Comparison of ENCODE assay signal across 34 cellular contexts in the genomic region with DNA sequence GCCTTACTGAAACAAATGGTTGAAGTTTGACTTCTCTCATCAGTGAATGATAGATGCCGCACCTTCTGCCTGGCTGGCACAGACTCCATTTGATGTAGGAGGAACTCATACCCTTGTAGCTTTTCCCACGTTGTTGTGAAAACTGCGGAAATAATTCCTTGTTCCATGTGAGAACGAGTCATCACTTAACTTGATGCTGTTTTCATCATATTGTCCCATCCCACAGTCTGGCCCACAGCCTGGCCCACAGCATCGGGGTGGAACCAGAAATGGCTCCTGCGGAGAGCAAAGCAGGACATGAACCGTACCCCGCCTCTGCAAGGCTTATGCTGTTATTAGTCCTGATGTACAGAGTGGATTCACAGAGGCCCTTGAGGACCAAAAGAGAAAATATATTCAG.
DNase-seq lines count a peak whose midpoint lies in the region; ATAC-seq, FAIRE-seq and TF ChIP-seq lines count a peak whose summit lies in the region.
"Had no signal": no experiment of that assay in that cellular context is flagged by ENCODE, and none has a peak within 500 bp of the region (broad histone marks: within the 10 kb centered on the region; RNA-seq: fewer than 3 reads in every experiment).

No MANE protein-coding gene starts in this region.

- H3K9me3 Mint-ChIP-seq in astrocyte (ENCODE audit: unreplicated experiment), result peaks cover 4% of the 10 kb centered on the region
- H3K9me3 Mint-ChIP-seq in activated CD8-positive, alpha-beta memory T cell treated with anti-CD3 and anti-CD28 coated beads, Interleukin-2, amount 10 ng/mL, durations not matched to agents 7 days and 5 days (ENCODE audit: low read depth), result no peaks in the 10 kb centered on the region
- H3K9me3 Mint-ChIP-seq: activated T-helper 2 cell treated with anti-CD3 and anti-CD28 coated beads, Interferon-gamma antibody, Interleukin-2, Interleukin-4, amounts not matched to agents 10 μg/mL and 5 μg/mL and 100 μg/mL, durations not matched to agents 14 hours and 24 hours and 36 hours; effector memory CD8-positive, alpha-beta T cell; mesothelial cell of epicardium; T-helper 2 cell treated with Interferon-gamma antibody and Interleukin-4, amounts not matched to agents 5 μg/mL and 100 μg/mL, for 36 hours had no signal

- peak; percentile 12 for DNase-seq in astrocyte (ENCODE audit: low read depth)
- peak; percentile 92 for DNase-seq in esophagus muscularis mucosa (ENCODE audit: extremely low spot score)
- DNase-seq in myocyte (ENCODE audit: low read depth), result peak; percentile 46
- no peak for DNase-seq in vagina (ENCODE audit: extremely low spot score in 2 of 2)
- DNase-seq in foreskin keratinocyte, result no peak
- no peak for DNase-seq in activated CD8-positive, alpha-beta memory T cell treated with anti-CD3 and anti-CD28 coated beads, Interleukin-2, amount 10 ng/mL, durations not matched to agents 7 days and 5 days
- no peak for DNase-seq in NCI-H2029 treated with DMSO at 0.1 percent for 48 hours (lab: John Stamatoyannopoulos, UW)
- DNase-seq: activated CD4-positive, CD25-positive, alpha-beta regulatory T cell treated with anti-CD3 and anti-CD28 coated beads, Interleukin-2, amount 50 U/mL, for 72 hours; activated naive CD4-positive, alpha-beta T cell treated with anti-CD3 and anti-CD28 coated beads, Interleukin-2, amount 50 U/mL, for 16 hours; activated T-cell treated with anti-CD3 and anti-CD28 coated beads for 4 hours; amniotic stem cell; DND-41; effector memory CD8-positive, alpha-beta T cell; GF-D8; Karpas-422; left ventricle myocardium inferior; naive thymus-derived CD4-positive, alpha-beta T cell; NCI-H1417 treated with DMSO at 0.1 percent for 48 hours; NCI-H2081 treated with DMSO at 0.1 percent for 48 hours; NCI-H345; posterior cingulate gyrus; Right ventricle myocardium superior; sigmoid colon; stimulated activated CD4-positive, alpha-beta T cell treated with anti-CD3 and anti-CD28 coated beads, Interleukin-4, amount 100 ng/mL, for 4 hours; substantia nigra had no signal

- 78% methylated on average over 8 of the region's 8 CpGs for WGBS in esophagus muscularis mucosa

- no peak overlapping the region for H2AFZ ChIP-seq in astrocyte (ENCODE audit: low read depth, low read length)

- H3K36me3 ChIP-seq in astrocyte (ENCODE audit: insufficient read depth, low read length) (no peaks in the 10 kb centered on the region), esophagus muscularis mucosa (no peaks in the 10 kb centered on the region), vagina (no peaks in the 10 kb centered on the region)
- H3K36me3 ChIP-seq: cardiac muscle cell, HAP-1, left ventricle myocardium inferior, neutrophil, sigmoid colon had no signal

- TF ChIP-seq CTCF in astrocyte (IDR thresholded peaks at IDR 0.05; ENCODE audit: insufficient read depth, low read depth, low read length), result no peak
- no peak for TF ChIP-seq CTCF in esophagus muscularis mucosa (IDR thresholded peaks at IDR 0.05)
- TF ChIP-seq CTCF in vagina (IDR thresholded peaks at IDR 0.05), result no peak
- TF ChIP-seq CTCF in foreskin keratinocyte (conservative IDR thresholded peaks at IDR 0.05), result no peak

- intact Hi-C loops in esophagus muscularis mucosa (cut with DNase I), result no loop called here
- intact Hi-C loops in vagina (cut with DNase I), result no loop called here

- no peaks in the 10 kb centered on the region for H3K36me3 Mint-ChIP-seq in astrocyte (ENCODE audit: low read depth, unreplicated experiment)
- H3K36me3 Mint-ChIP-seq in activated CD8-positive, alpha-beta memory T cell treated with anti-CD3 and anti-CD28 coated beads, Interleukin-2, amount 10 ng/mL, durations not matched to agents 7 days and 5 days, result no peaks in the 10 kb centered on the region
- H3K36me3 Mint-ChIP-seq: mesothelial cell of epicardium; naive thymus-derived CD4-positive, alpha-beta T cell; type B pancreatic cell had no signal

- H3K9ac ChIP-seq in astrocyte (ENCODE audit: low read length), result no peak overlapping the region

- peaks cover 2% of the 10 kb centered on the region for H3K27me3 Mint-ChIP-seq in astrocyte (ENCODE audit: low read depth, unreplicated experiment)
- no peaks in the 10 kb centered on the region for H3K27me3 Mint-ChIP-seq in activated CD8-positive, alpha-beta memory T cell treated with anti-CD3 and anti-CD28 coated beads, Interleukin-2, amount 10 ng/mL, durations not matched to agents 7 days and 5 days
- H3K27me3 Mint-ChIP-seq: naive thymus-derived CD4-positive, alpha-beta T cell; type B pancreatic cell had no signal

- H3K9me3 ChIP-seq in astrocyte (ENCODE audit: insufficient read depth, low read depth, low read length), result no peaks in the 10 kb centered on the region
- H3K9me3 ChIP-seq in esophagus muscularis mucosa, result no peaks in the 10 kb centered on the region
- H3K9me3 ChIP-seq in vagina, result no peaks in the 10 kb centered on the region
- H3K9me3 ChIP-seq: HAP-1, left ventricle myocardium inferior, neutrophil, sigmoid colon had no signal

- no peaks in the 10 kb centered on the region for H4K20me1 ChIP-seq in astrocyte (ENCODE audit: insufficient read depth, low read length)

- H3K79me2 ChIP-seq in astrocyte (ENCODE audit: insufficient read depth, low read length), result no peaks in the 10 kb centered on the region

- CTCF ChIA-PET in activated CD8-positive, alpha-beta memory T cell treated with anti-CD3 and anti-CD28 coated beads, Interleukin-2, amount 10 ng/mL, durations not matched to agents 7 days and 5 days (lab: Charles Lee), result no interaction called here

- TF ChIP-seq POLR2A in esophagus muscularis mucosa (IDR thresholded peaks at IDR 0.05; ENCODE audit: low read depth), result no peak
- TF ChIP-seq POLR2A in vagina (IDR thresholded peaks at IDR 0.05), result no peak

- no peak overlapping the region for H3K27ac ChIP-seq in astrocyte (ENCODE audit: low read depth, low read length)
- peak overlapping the region in 1 of 4 donors; percentile 16 for H3K27ac ChIP-seq in esophagus muscularis mucosa (replicated peaks in 1 of 4)
- peak overlapping the region; percentile 54 for H3K27ac ChIP-seq in vagina
- no peak overlapping the region for H3K27ac ChIP-seq in foreskin keratinocyte
- H3K27ac ChIP-seq: cardiac muscle cell, left ventricle myocardium inferior, neutrophil had no signal

- no peak overlapping the region for H3K4me3 ChIP-seq in astrocyte (ENCODE audit: insufficient read depth, low read depth, low read length)
- no peak overlapping the region for H3K4me3 ChIP-seq in esophagus muscularis mucosa
- no peak overlapping the region for H3K4me3 ChIP-seq in vagina
- H3K4me3 ChIP-seq: cardiac muscle cell, HAP-1, left ventricle myocardium inferior, sigmoid colon had no signal

- no peak overlapping the region for H3K4me2 ChIP-seq in astrocyte (ENCODE audit: low read length)

- no peak for FAIRE-seq in astrocyte (lab: Jason Lieb, UNC)
- FAIRE-seq: HepG2, keratinocyte had no signal

- no peak for ATAC-seq in foreskin keratinocyte
- ATAC-seq in activated CD8-positive, alpha-beta memory T cell treated with anti-CD3 and anti-CD28 coated beads, Interleukin-2, amount 10 ng/mL, durations not matched to agents 7 days and 5 days, result no peak
- ATAC-seq: effector memory CD8-positive, alpha-beta T cell; HepG2; naive thymus-derived CD4-positive, alpha-beta T cell had no signal

- no peak overlapping the region for H3K4me3 Mint-ChIP-seq in astrocyte (ENCODE audit: unreplicated experiment)
- no peak overlapping the region for H3K4me3 Mint-ChIP-seq in activated CD8-positive, alpha-beta memory T cell treated with anti-CD3 and anti-CD28 coated beads, Interleukin-2, amount 10 ng/mL, durations not matched to agents 7 days and 5 days
- H3K4me3 Mint-ChIP-seq: effector memory CD8-positive, alpha-beta T cell; mesothelial cell of epicardium; naive thymus-derived CD4-positive, alpha-beta T cell; T-helper 2 cell treated with Interferon-gamma antibody and Interleukin-4, amounts not matched to agents 5 μg/mL and 100 μg/mL, for 36 hours; type B pancreatic cell had no signal

- TF ChIP-seq EP300 in esophagus muscularis mucosa (IDR thresholded peaks at IDR 0.05), result no peak

- no peaks in the 10 kb centered on the region for H3K4me1 ChIP-seq in astrocyte (ENCODE audit: insufficient read depth, low read length)
- peaks cover 0 to 5% (median 0%) of the 10 kb centered on the region in 4 donors for H3K4me1 ChIP-seq in esophagus muscularis mucosa
- peaks cover 9% of the 10 kb centered on the region for H3K4me1 ChIP-seq in vagina
- H3K4me1 ChIP-seq in foreskin keratinocyte, result no peaks in the 10 kb centered on the region
- H3K4me1 ChIP-seq: HAP-1, left ventricle myocardium inferior had no signal

- no peak overlapping the region for H3K27ac Mint-ChIP-seq in astrocyte (ENCODE audit: unreplicated experiment)
- H3K27ac Mint-ChIP-seq in activated CD8-positive, alpha-beta memory T cell treated with anti-CD3 and anti-CD28 coated beads, Interleukin-2, amount 10 ng/mL, durations not matched to agents 7 days and 5 days, result no peak overlapping the region
- H3K27ac Mint-ChIP-seq: activated T-helper 2 cell treated with anti-CD3 and anti-CD28 coated beads, Interferon-gamma antibody, Interleukin-2, Interleukin-4, amounts not matched to agents 10 μg/mL and 5 μg/mL and 100 μg/mL, durations not matched to agents 14 hours and 24 hours and 36 hours; effector memory CD8-positive, alpha-beta T cell; mesothelial cell of epicardium; naive thymus-derived CD4-positive, alpha-beta T cell; T-helper 2 cell treated with Interferon-gamma antibody and Interleukin-4, amounts not matched to agents 5 μg/mL and 100 μg/mL, for 36 hours; type B pancreatic cell had no signal

- H3K27me3 ChIP-seq in astrocyte (ENCODE audit: insufficient read depth, low read length), result no peaks in the 10 kb centered on the region
- H3K27me3 ChIP-seq in esophagus muscularis mucosa, result no peaks in the 10 kb centered on the region
- H3K27me3 ChIP-seq in vagina, result no peaks in the 10 kb centered on the region
- H3K27me3 ChIP-seq in foreskin keratinocyte, result no peaks in the 10 kb centered on the region
- H3K27me3 ChIP-seq: cardiac muscle cell, sigmoid colon had no signal

- H3K4me1 Mint-ChIP-seq in astrocyte (ENCODE audit: low read depth, unreplicated experiment), result peaks cover 4% of the 10 kb centered on the region
- H3K4me1 Mint-ChIP-seq in activated CD8-positive, alpha-beta memory T cell treated with anti-CD3 and anti-CD28 coated beads, Interleukin-2, amount 10 ng/mL, durations not matched to agents 7 days and 5 days, result no peaks in the 10 kb centered on the region
- H3K4me1 Mint-ChIP-seq: mesothelial cell of epicardium; naive thymus-derived CD4-positive, alpha-beta T cell had no signal

Comparison
In these comparisons a context has a peak if more than half of its experiments do, and no peak if none do; other contexts are left out.
1. DNase-seq: peak in astrocyte (single experiment), esophagus muscularis mucosa (single experiment) and myocyte (single experiment); none in vagina (0 of 2), foreskin keratinocyte (0 of 2), activated CD8-positive, alpha-beta memory T cell treated with anti-CD3 and anti-CD28 coated beads, Interleukin-2, amount 10 ng/mL, durations not matched to agents 7 days and 5 days (single experiment) and NCI-H2029 treated with DMSO at 0.1 percent for 48 hours (single experiment).